ENCODE assay signal across 8 cellular contexts in the genomic region with DNA sequence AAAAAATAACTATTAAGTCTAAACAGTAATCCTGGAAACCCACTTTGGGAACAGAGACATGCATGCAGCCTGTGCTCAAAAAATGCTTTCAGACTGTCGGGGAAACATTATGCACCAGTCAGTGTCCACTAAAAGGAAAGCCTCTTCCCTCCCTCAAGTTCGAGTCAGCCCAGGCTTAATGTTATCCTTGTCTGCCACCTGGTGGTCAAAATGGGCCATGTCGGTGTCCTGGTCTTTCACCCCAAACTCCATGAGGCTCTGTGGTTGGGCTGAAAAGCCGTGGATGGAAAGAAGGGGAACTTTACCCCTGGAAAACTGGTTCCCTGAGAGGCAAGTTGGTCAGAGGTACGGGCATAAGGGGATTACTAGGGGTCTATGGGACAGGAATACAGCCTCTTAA.
A peak's percentile ranks its signal among the peaks of the same experiment; 100 is the strongest.
DNase-seq lines count a peak whose midpoint lies in the region; ATAC-seq lines count a peak whose summit lies in the region.

No MANE protein-coding gene starts in this region.

- no peak for ATAC-seq in GM21367 (IDR thresholded peaks at IDR 0.05; ENCODE audit: unreplicated experiment)

- no peaks in the 10 kb centered on the region for H3K36me3 ChIP-seq in SJCRH30

- DNase-seq in Ammon's horn (ENCODE audit: low spot score) (peak; percentile 62), GM19238 (ENCODE audit: insufficient read length, low spot score) (peak; percentile 5), SJCRH30 (peak; percentile 41 to 77), germinal center (ENCODE audit: low spot score) (peak; percentile 50), NCI-H2081 treated with DMSO at 0.1 percent for 48 hours (lab: John Stamatoyannopoulos, UW) (no peak), cerebellum (ENCODE audit: low spot score) (no peak)
- DNase-seq in stimulated activated CD4-positive, alpha-beta T cell treated with anti-CD3 and anti-CD28 coated beads, Interleukin-2, amount 100 ng/mL, for 48 hours = peak; percentile 32 to 37

- no peaks in the 10 kb centered on the region for H3K4me1 ChIP-seq in SJCRH30

- no peak overlapping the region for H3K27ac ChIP-seq in SJCRH30

- no peak overlapping the region for H3K4me3 ChIP-seq in SJCRH30

- no peaks in the 10 kb centered on the region for H3K27me3 ChIP-seq in SJCRH30

- H3K9me3 ChIP-seq in SJCRH30 (replicated peaks) = no peaks in the 10 kb centered on the region

Comparison
In these comparisons a context has a peak if more than half of its experiments do, and no peak if none do; other contexts are left out.
1. DNase-seq: peak in Ammon's horn (single experiment), GM19238 (single experiment), SJCRH30 (2 of 2), germinal center (single experiment) and stimulated activated CD4-positive, alpha-beta T cell treated with anti-CD3 and anti-CD28 coated beads, Interleukin-2, amount 100 ng/mL, for 48 hours (2 of 2); none in NCI-H2081 treated with DMSO at 0.1 percent for 48 hours (single experiment) and cerebellum (single experiment).